Comparison of ENCODE assay signal across 13 cellular contexts in genomic region chr1:8562881-8563865, GRCh38.
DNase-seq lines count a peak whose midpoint lies in the region; ATAC-seq, FAIRE-seq and TF ChIP-seq lines count a peak whose summit lies in the region.
"Had no signal": no experiment of that assay in that cellular context is flagged by ENCODE, and none has a peak within 500 bp of the region (broad histone marks: within the 10 kb centered on the region; RNA-seq: fewer than 3 reads in every experiment).

No MANE protein-coding gene starts in this region.

- H3K9me3 ChIP-seq in A549 = no peaks in the 10 kb centered on the region
- H3K9me3 ChIP-seq in GM23248 (ENCODE audit: low read depth) = no peaks in the 10 kb centered on the region
- H3K9me3 ChIP-seq: psoas muscle had no signal

- H3K4me1 Mint-ChIP-seq in activated B cell treated with CpG ODN at 0.5 μM for 24 hours = peaks cover 40% of the 10 kb centered on the region
- H3K4me1 Mint-ChIP-seq in CD14-positive monocyte = peaks cover 4% of the 10 kb centered on the region

- CTCF ChIA-PET in A549 (lab: Yijun Ruan, JAX) (interaction anchor here (0.6 to 3.8 kb wide), 10 partner anchors 11 to 286 kb away, joined by 3 to 50 read pairs (median 4); no protein-coding TSS in a partner anchor), activated B cell treated with CpG ODN at 0.5 μM for 24 hours (lab: Charles Lee) (interaction anchor here (0.7 to 10.6 kb wide), 14 partner anchors 8 to 296 kb away, joined by 3 to 180 read pairs (median 6); no protein-coding TSS in a partner anchor)

- H3K4me2 ChIP-seq in A549 (peak overlapping the region; percentile 71), GM23248 (ENCODE audit: unreplicated experiment) (peak overlapping the region; percentile 22)

- ATAC-seq in A549 (peak; percentile 50 to 60; a peak in 4 of 6 replicates), activated B cell treated with CpG ODN at 0.5 μM for 24 hours (ENCODE audit: low read depth) (no peak), left ventricle myocardium superior (peak; percentile 35), HG02970 (IDR thresholded peaks at IDR 0.05; ENCODE audit: low FRiP score, unreplicated experiment) (no peak)
- ATAC-seq: psoas muscle had no signal

- no peaks in the 10 kb centered on the region for H3K27me3 ChIP-seq in GM23248 (replicated peaks; ENCODE audit: insufficient read depth)

- no peak for DNase-seq in A549 (ENCODE audit: low read depth in 1 of 2, low spot score in 1 of 2)
- DNase-seq in GM23248 = peak; percentile 73
- no peak for DNase-seq in activated B cell treated with CpG ODN at 0.5 μM for 24 hours
- DNase-seq in left ventricle myocardium superior = no peak
- no peak for DNase-seq in NCI-H1092 (lab: John Stamatoyannopoulos, UW)
- DNase-seq in CD14-positive monocyte (ENCODE audit: low spot score) = no peak
- no peak for DNase-seq in SKM-1 treated with dmso at 0.1 percent for 144 hours (lab: John Stamatoyannopoulos, UW; ENCODE audit: unreplicated experiment)
- DNase-seq: Calu3, NCI-H1436 treated with DMSO at 0.1 percent for 48 hours, psoas muscle, SHP77 treated with DMSO at 0.1 percent for 48 hours had no signal

- peak overlapping the region; percentile 45 for H3K9ac ChIP-seq in GM23248

- H3F3A ChIP-seq in GM23248 (ENCODE audit: insufficient read depth) = 0 out of 2 replicates have a peak, but pooled peaks cover 7% of the 10 kb centered on the region

- 46% methylated on average over 4 of the region's 4 CpGs for WGBS in A549 (ENCODE audit: missing lambda C conversion rate)
- WGBS in GM23248 (ENCODE audit: low coverage in 1 of 2, low lambda C conversion rate in 2 of 2, missing lambda C conversion rate in 2 of 2), 2 experiments = 49 to 59% methylated on average over 4 of the region's 4 CpGs

- H3K9me3 Mint-ChIP-seq in activated B cell treated with CpG ODN at 0.5 μM for 24 hours (no peaks in the 10 kb centered on the region), CD14-positive monocyte (no peaks in the 10 kb centered on the region)

- H3K36me3 Mint-ChIP-seq in activated B cell treated with CpG ODN at 0.5 μM for 24 hours (ENCODE audit: low read depth) (peaks cover 10% of the 10 kb centered on the region), CD14-positive monocyte (peaks cover 0 to 4% of the 10 kb centered on the region in 2 donors)

- no peak overlapping the region for H2AFZ ChIP-seq in GM23248

- FAIRE-seq in A549 (lab: Jason Lieb, UNC) = no peak
- FAIRE-seq: H1 had no signal

- TF ChIP-seq EP300 in A549 (IDR thresholded peaks at IDR 0.05) = no peak

- H3K27me3 Mint-ChIP-seq in activated B cell treated with CpG ODN at 0.5 μM for 24 hours (no peaks in the 10 kb centered on the region), CD14-positive monocyte (ENCODE audit: low read depth in 3 of 3) (no peaks in the 10 kb centered on the region)

- H4K20me1 ChIP-seq in GM23248 (ENCODE audit: insufficient read depth) = no peaks in the 10 kb centered on the region

- peaks cover 52% of the 10 kb centered on the region for H3K4me1 ChIP-seq in A549
- peaks cover 20% of the 10 kb centered on the region for H3K4me1 ChIP-seq in GM23248 (ENCODE audit: insufficient read depth)

- TF ChIP-seq RAD21 in A549 (conservative IDR thresholded peaks at IDR 0.05 in 1 of 2, IDR thresholded peaks at IDR 0.05 in 1 of 2) = no peak

- intact Hi-C loops in activated B cell treated with CpG ODN at 0.5 μM for 24 hours (cut with micrococcal nuclease) = loop anchor here (5.0 kb wide), 1 partner anchor 64 kb away; no protein-coding TSS in a partner anchor
- intact Hi-C loops in left ventricle myocardium superior (cut with micrococcal nuclease) = loop anchor here (5.0 to 10.0 kb wide), 3 partner anchors 109 to 282 kb away; no protein-coding TSS in a partner anchor
- intact Hi-C loops in CD14-positive monocyte (cut with micrococcal nuclease) = loop anchor here (1.0 to 5.0 kb wide), 3 partner anchors 109 to 284 kb away; no protein-coding TSS in a partner anchor

- peak overlapping the region; percentile 42 to 78; a peak in 4 of 6 replicates for H3K27ac ChIP-seq in A549
- H3K27ac ChIP-seq in GM23248 = peak overlapping the region; percentile 37; the same call in 1 of the 2 replicates
- H3K27ac ChIP-seq: psoas muscle had no signal

- peak overlapping the region; percentile 67 for H3K27ac Mint-ChIP-seq in activated B cell treated with CpG ODN at 0.5 μM for 24 hours
- H3K27ac Mint-ChIP-seq in CD14-positive monocyte = peak overlapping the region in 1 of 7 donors; percentile 43

- no peaks in the 10 kb centered on the region for H3K9me2 ChIP-seq in GM23248 (ENCODE audit: insufficient read depth)

- H3K36me3 ChIP-seq in GM23248 (ENCODE audit: low read depth) = no peaks in the 10 kb centered on the region

- TF ChIP-seq POLR2A in A549 (IDR thresholded peaks at IDR 0.05; ENCODE audit: low read length) = no peak

- no peak overlapping the region for H3K4me3 Mint-ChIP-seq in activated B cell treated with CpG ODN at 0.5 μM for 24 hours
- no peak overlapping the region for H3K4me3 Mint-ChIP-seq in CD14-positive monocyte

- H3K79me2 ChIP-seq in GM23248 (ENCODE audit: insufficient read depth) = peaks cover 24% of the 10 kb centered on the region; the same call in 1 of the 2 replicates

- TF ChIP-seq CTCF in A549 (IDR thresholded peaks at IDR 0.05) (no peak), activated B cell treated with CpG ODN at 0.5 μM for 24 hours (IDR thresholded peaks at IDR 0.05) (no peak), CD14-positive monocyte (IDR thresholded peaks at IDR 0.05) (no peak)

- in situ Hi-C loops in GM23248 (cut with MboI) = loop anchor here (25.0 kb wide), 1 partner anchor 274 kb away; no protein-coding TSS in a partner anchor

- POLR2A ChIA-PET in A549 (lab: Yijun Ruan, JAX) = interaction anchor here (0.6 to 1.1 kb wide), 2 partner anchors 9 to 108 kb away, joined by 3 read pairs; no protein-coding TSS in a partner anchor
- POLR2A ChIA-PET in activated B cell treated with CpG ODN at 0.5 μM for 24 hours (lab: Charles Lee) = interaction anchor here (0.6 to 1.3 kb wide), 4 partner anchors 8 to 271 kb away, joined by 3 to 4 read pairs (median 4); no protein-coding TSS in a partner anchor

- H3K4me3 ChIP-seq in A549 (no peak overlapping the region), GM23248 (no peak overlapping the region)
- H3K4me3 ChIP-seq: psoas muscle had no signal

TF ChIP-seq in A549, 52 proteins besides CTCF, POLR2A, EP300 and RAD21:
- no peak for TF ChIP-seq CBX8 (IDR thresholded peaks at IDR 0.05)
- no peak for TF ChIP-seq NPAS2 (CRISPR knock-in tag; IDR thresholded peaks at IDR 0.05; ENCODE audit: borderline replicate concordance)
- no peak for TF ChIP-seq CBX2 (IDR thresholded peaks at IDR 0.05; ENCODE audit: borderline replicate concordance, low read depth)
- no peak for TF ChIP-seq MYC (IDR thresholded peaks at IDR 0.05; ENCODE audit: borderline replicate concordance, low read length)
- TF ChIP-seq JUNB (IDR thresholded peaks at IDR 0.05) = no peak
- no peak for TF ChIP-seq NR3C1 (IDR thresholded peaks at IDR 0.05)
- no peak for TF ChIP-seq FOXS1 (CRISPR knock-in tag; IDR thresholded peaks at IDR 0.05)
- no peak for TF ChIP-seq RARB (CRISPR knock-in tag; IDR thresholded peaks at IDR 0.05)

Comparison
In these comparisons a context has a peak if more than half of its experiments do, and no peak if none do; other contexts are left out.
1. ATAC-seq: peak in A549 (2 of 2) and left ventricle myocardium superior (single experiment); none in activated B cell treated with CpG ODN at 0.5 μM for 24 hours (single experiment) and HG02970 (single experiment).